In genomic region chr7:118149394-118149793, GRCh38 we compare ENCODE assay signal across 19 cellular contexts. TPM values are rescaled to one million over a fixed set of nuclear protein-coding genes. Genes with fewer than 3 reads are reported as not detected.
DNase-seq lines count a peak whose midpoint lies in the region; ATAC-seq and TF ChIP-seq lines count a peak whose summit lies in the region.
"Had no signal": no experiment of that assay in that cellular context is flagged by ENCODE, and none has a peak within 500 bp of the region (broad histone marks: within the 10 kb centered on the region; RNA-seq: fewer than 3 reads in every experiment).

No MANE protein-coding gene starts in this region.

- no peak overlapping the region for H3K4me3 ChIP-seq in GM23248
- no peak overlapping the region for H3K4me3 ChIP-seq in IMR-90 (ENCODE audit: insufficient read depth, low read depth, low read length)
- no peak overlapping the region for H3K4me3 ChIP-seq in subcutaneous abdominal adipose tissue (ENCODE audit: low read depth in 1 of 5, low read length in 5 of 5)
- H3K4me3 ChIP-seq: BLaER1 had no signal

- 28 to 30% methylated on average over 2 of the region's 2 CpGs for WGBS in GM23248 (ENCODE audit: low coverage in 1 of 2, low lambda C conversion rate in 2 of 2, missing lambda C conversion rate in 2 of 2), 2 experiments
- no CpG with 5 or more reads among the region's 2 CpGs for WGBS in IMR-90 (ENCODE audit: extremely low coverage in 2 of 2, insufficient read length in 1 of 2), 2 experiments

- peaks cover 5% of the 10 kb centered on the region for H3K36me3 Mint-ChIP-seq in T-helper 17 cell (ENCODE audit: low read depth)
- no peaks in the 10 kb centered on the region for H3K36me3 Mint-ChIP-seq in CD4-positive, alpha-beta T cell (ENCODE audit: low read depth)
- H3K36me3 Mint-ChIP-seq: CD14-positive monocyte; CD4-positive, CD25-positive, alpha-beta regulatory T cell; CD8-positive, alpha-beta T cell had no signal

- no peak overlapping the region for H2BK5ac ChIP-seq in IMR-90 (ENCODE audit: low read depth, low read length, poor library complexity, severe bottlenecking)

- no peaks in the 10 kb centered on the region for H3K9me3 Mint-ChIP-seq in CD4-positive, alpha-beta T cell
- H3K9me3 Mint-ChIP-seq: CD14-positive monocyte; CD4-positive, CD25-positive, alpha-beta regulatory T cell; CD8-positive, alpha-beta T cell had no signal

- no peak overlapping the region for H3K4ac ChIP-seq in IMR-90 (ENCODE audit: low read depth, low read length)

- H2BK20ac ChIP-seq in IMR-90 (ENCODE audit: low read depth, low read length), result no peak overlapping the region

- no peak for DNase-seq in GM23248
- DNase-seq in IMR-90, result no peak
- DNase-seq in T-helper 17 cell, result no peak
- DNase-seq in HCEC 1CT, result no peak
- no peak for DNase-seq in inferior parietal cortex (ENCODE audit: extremely low spot score)
- DNase-seq in CD4-positive, alpha-beta T cell, result no peak
- DNase-seq: 8988T; ACHN; BE2C; C1 segment of cervical spinal cord; Caco-2; Calu3; CD4-positive, CD25-positive, alpha-beta regulatory T cell; CD8-positive, alpha-beta T cell; DMS79 treated with DMSO at 0.1 percent for 48 hours; GF-D8 had no signal

- H2BK120ac ChIP-seq in IMR-90 (ENCODE audit: low read depth, low read length), result no peak overlapping the region

- no peaks in the 10 kb centered on the region for H3K79me1 ChIP-seq in IMR-90 (ENCODE audit: low read depth in 1 of 2, low read length in 2 of 2)

- no peak overlapping the region for H2AK9ac ChIP-seq in IMR-90 (replicated peaks; ENCODE audit: low read depth, low read length, poor library complexity)

- TF ChIP-seq POLR2A in IMR-90 (IDR thresholded peaks at IDR 0.05; ENCODE audit: low read depth, low read length), result no peak

- peaks cover 37% of the 10 kb centered on the region for H3K27me3 Mint-ChIP-seq in T-helper 17 cell
- peaks cover 37% of the 10 kb centered on the region for H3K27me3 Mint-ChIP-seq in CD4-positive, alpha-beta T cell

- intact Hi-C loops in IMR-90 (cut with micrococcal nuclease), result no loop called here
- intact Hi-C loops in CD4-positive, alpha-beta T cell (cut with DNase I, micrococcal nuclease), result loop anchor here in 1 of 2 experiments (10.0 kb wide), 1 partner anchor 935 kb away; no protein-coding TSS in a partner anchor

- H3K27ac Mint-ChIP-seq in T-helper 17 cell, result peak overlapping the region; percentile 27
- H3K27ac Mint-ChIP-seq in CD4-positive, alpha-beta T cell, result no peak overlapping the region
- H3K27ac Mint-ChIP-seq: CD14-positive monocyte; CD4-positive, CD25-positive, alpha-beta regulatory T cell; CD8-positive, alpha-beta T cell had no signal

- no peak overlapping the region for H3K9ac ChIP-seq in GM23248
- H3K9ac ChIP-seq in IMR-90 (ENCODE audit: low read depth, low read length), result no peak overlapping the region
- H3K9ac ChIP-seq in subcutaneous abdominal adipose tissue (ENCODE audit: low read length in 5 of 5), result no peak overlapping the region
- H3K9ac ChIP-seq: BLaER1 had no signal

- H3K4me1 Mint-ChIP-seq in T-helper 17 cell, result peaks cover 7% of the 10 kb centered on the region
- no peaks in the 10 kb centered on the region for H3K4me1 Mint-ChIP-seq in CD4-positive, alpha-beta T cell (ENCODE audit: low read depth)
- H3K4me1 Mint-ChIP-seq: CD14-positive monocyte; CD4-positive, CD25-positive, alpha-beta regulatory T cell had no signal

- no peaks in the 10 kb centered on the region for H3K9me1 ChIP-seq in IMR-90 (ENCODE audit: insufficient read depth, low read length)

- H3K18ac ChIP-seq in IMR-90 (ENCODE audit: low read depth, low read length), result no peak overlapping the region

- CTCF ChIA-PET in IMR-90 (lab: Yijun Ruan, JAX), result no interaction called here
- CTCF ChIA-PET in CD4-positive, alpha-beta T cell (lab: Charles Lee), result no interaction called here

- in situ Hi-C loops in GM23248 (cut with MboI) (no loop called here), IMR-90 (cut with MboI; ENCODE audit: low sequenced_read_pairs) (no loop called here)

- TF ChIP-seq CTCF in IMR-90 (conservative IDR thresholded peaks at IDR 0.05; ENCODE audit: low read depth, low read length), result no peak
- no peak for TF ChIP-seq CTCF in CD4-positive, alpha-beta T cell (IDR thresholded peaks at IDR 0.05)

- no peaks in the 10 kb centered on the region for H3K36me3 ChIP-seq in GM23248 (ENCODE audit: low read depth)
- no peaks in the 10 kb centered on the region for H3K36me3 ChIP-seq in IMR-90 (ENCODE audit: control insufficient read depth, insufficient read depth, low read length)
- H3K36me3 ChIP-seq in subcutaneous abdominal adipose tissue (ENCODE audit: control insufficient read depth in 5 of 5, insufficient read depth in 5 of 5, low read length in 5 of 5), result no peaks in the 10 kb centered on the region
- H3K36me3 ChIP-seq: BE2C, BLaER1 had no signal

- no peak overlapping the region for H4K91ac ChIP-seq in IMR-90 (ENCODE audit: insufficient read depth, low read depth, low read length)

- POLR2A ChIA-PET in IMR-90 (lab: Charles Lee; ENCODE audit: unreplicated experiment), result no interaction called here
- POLR2A ChIA-PET in CD4-positive, alpha-beta T cell (lab: Charles Lee), result no interaction called here

- H4K8ac ChIP-seq in IMR-90 (ENCODE audit: low read depth in 2 of 2, low read length in 2 of 2), result no peak overlapping the region

- H3K4me1 ChIP-seq in GM23248 (ENCODE audit: insufficient read depth), result peaks cover 54% of the 10 kb centered on the region
- H3K4me1 ChIP-seq in IMR-90 (ENCODE audit: control insufficient read depth, insufficient read depth, low read length), result no peaks in the 10 kb centered on the region; the same call in 1 of the 2 replicates
- peaks cover 0 to 32% (median 12%) of the 10 kb centered on the region in 5 donors for H3K4me1 ChIP-seq in subcutaneous abdominal adipose tissue (ENCODE audit: control insufficient read depth in 5 of 5, insufficient read depth in 5 of 5, low read length in 5 of 5)
- H3K4me1 ChIP-seq: BE2C, BLaER1, Caco-2 had no signal

- no peaks in the 10 kb centered on the region for H4K20me1 ChIP-seq in GM23248 (ENCODE audit: insufficient read depth)
- H4K20me1 ChIP-seq in IMR-90 (ENCODE audit: insufficient read depth, low read length), result no peaks in the 10 kb centered on the region
- H4K20me1 ChIP-seq: BLaER1 had no signal

- H3K4me2 ChIP-seq in GM23248 (ENCODE audit: unreplicated experiment) (peak overlapping the region; percentile 34), IMR-90 (ENCODE audit: low read depth, low read length) (no peak overlapping the region)
- H3K4me2 ChIP-seq: BLaER1 had no signal

- H3K79me2 ChIP-seq in GM23248 (ENCODE audit: insufficient read depth), result no peaks in the 10 kb centered on the region

- H3K27me3 ChIP-seq in GM23248 (replicated peaks; ENCODE audit: insufficient read depth) (no peaks in the 10 kb centered on the region), IMR-90 (ENCODE audit: control insufficient read depth, insufficient read depth, low read length) (no peaks in the 10 kb centered on the region), subcutaneous abdominal adipose tissue (ENCODE audit: control insufficient read depth in 5 of 5, insufficient read depth in 4 of 5, low read length in 5 of 5) (no peaks in the 10 kb centered on the region)
- peaks cover 10% of the 10 kb centered on the region for H3K27me3 ChIP-seq in CD4-positive, alpha-beta T cell (ENCODE audit: control insufficient read depth, insufficient read depth, low read length)
- H3K27me3 ChIP-seq: BLaER1 had no signal

- H3K9me3 ChIP-seq in GM23248 (ENCODE audit: low read depth), result no peaks in the 10 kb centered on the region
- H3K9me3 ChIP-seq in IMR-90 (ENCODE audit: control insufficient read depth, insufficient read depth, low read length), result no peaks in the 10 kb centered on the region
- H3K9me3 ChIP-seq in T-helper 17 cell (ENCODE audit: control insufficient read depth, low read length, poor library complexity, severe bottlenecking), result no peaks in the 10 kb centered on the region
- no peaks in the 10 kb centered on the region for H3K9me3 ChIP-seq in subcutaneous abdominal adipose tissue (ENCODE audit: control insufficient read depth in 5 of 5, low read length in 5 of 5)
- H3K9me3 ChIP-seq in CD4-positive, alpha-beta T cell (ENCODE audit: control insufficient read depth, low read length), result no peaks in the 10 kb centered on the region
- H3K9me3 ChIP-seq: BE2C, BLaER1, Caco-2 had no signal

- H3K56ac ChIP-seq in IMR-90 (ENCODE audit: extremely low read depth, insufficient read depth, low read length), result no peak overlapping the region

- dilution Hi-C loops in IMR-90 (cut with HindIII; ENCODE audit: low sequenced_read_pairs, unreplicated experiment), result no loop called here

- H3F3A ChIP-seq in GM23248 (ENCODE audit: insufficient read depth), result peaks cover 34% of the 10 kb centered on the region

- BruUV-seq in IMR-90 (replicated peaks; lab: Mats Ljungman, UMichigan), result no TSS peak

- TF ChIP-seq RAD21 in IMR-90 (IDR thresholded peaks at IDR 0.05; ENCODE audit: low read length), result no peak

- H3K14ac ChIP-seq in IMR-90 (replicated peaks; ENCODE audit: low read depth, low read length), result no peak overlapping the region

- H3K23ac ChIP-seq in IMR-90 (ENCODE audit: low read depth, low read length), result no peak overlapping the region

- H2AFZ ChIP-seq in GM23248 (peak overlapping the region; percentile 42; the same call in 1 of the 2 replicates), IMR-90 (replicated peaks; ENCODE audit: low read length, poor library complexity) (no peak overlapping the region)

- H3K9me2 ChIP-seq in GM23248 (ENCODE audit: insufficient read depth), result no peaks in the 10 kb centered on the region

- peak overlapping the region; percentile 3; the same call in 1 of the 2 replicates for H3K27ac ChIP-seq in GM23248
- H3K27ac ChIP-seq in IMR-90 (ENCODE audit: insufficient read depth, low read length), result no peak overlapping the region
- H3K27ac ChIP-seq in subcutaneous abdominal adipose tissue (ENCODE audit: low read depth, low read length), result peak overlapping the region; percentile 9
- no peak overlapping the region for H3K27ac ChIP-seq in CD4-positive, alpha-beta T cell (ENCODE audit: low read depth, low read length)
- H3K27ac ChIP-seq: BLaER1 had no signal

- no peak overlapping the region for H4K5ac ChIP-seq in IMR-90 (ENCODE audit: low read depth, low read length)

- H2BK15ac ChIP-seq in IMR-90 (ENCODE audit: low read depth, low read length), result no peak overlapping the region

- ATAC-seq in IMR-90 (ENCODE audit: low read depth) (no peak), T-helper 17 cell (no peak)
- ATAC-seq in CD4-positive, alpha-beta T cell (ENCODE audit: poor library complexity), result no peak
- ATAC-seq: CD8-positive, alpha-beta T cell had no signal

- H2AK5ac ChIP-seq in IMR-90 (ENCODE audit: low read depth, low read length), result no peak overlapping the region

- no peak overlapping the region for H3K4me3 Mint-ChIP-seq in T-helper 17 cell
- no peak overlapping the region for H3K4me3 Mint-ChIP-seq in CD4-positive, alpha-beta T cell
- H3K4me3 Mint-ChIP-seq: CD14-positive monocyte; CD4-positive, CD25-positive, alpha-beta regulatory T cell; CD8-positive, alpha-beta T cell had no signal

RNA-seq across cellular contexts. Expression of gene LSM8, which starts 34.6 kb away (rescaled TPM):
- total RNA-seq in GM23248 (2014; rRNA removed; shearing (Covaris generic)), result 25.7 and 39.1 TPM in 2 replicates
- polyA plus RNA-seq in GM23248 (2016; fragmentation: Nextera tagmentation; extraction: Ambion mirVana), result 47.2 and 59.6 TPM in 2 replicates
- total RNA-seq in IMR-90 (2012; rRNA removed), result 9.7 and 33.9 TPM in 2 replicates
- 27.0 and 30.2 TPM in 2 replicates for polyA plus RNA-seq in IMR-90 (2012; rRNA removed)
- polyA plus RNA-seq in IMR-90 (2012; cell fraction: cytosol; rRNA removed), result 6.1 and 8.0 TPM in 2 replicates
- 5.4 and 19.8 TPM in 2 replicates for polyA plus RNA-seq in IMR-90 (2012; cell fraction: nucleus; rRNA removed; ENCODE audit: low replicate concordance)
- 10 to 100 TPM; 40.2 to 41.7 TPM for total RNA-seq in T-helper 17 cell
- total RNA-seq in CD4-positive, alpha-beta T cell, result 10 to 100 TPM; 47.1 to 49.4 TPM

Comparison
In these comparisons a context has a peak if more than half of its experiments do, and no peak if none do; other contexts are left out.
1. H3K27ac ChIP-seq: peak in GM23248 (single experiment) and subcutaneous abdominal adipose tissue (single experiment); none in IMR-90 (single experiment) and CD4-positive, alpha-beta T cell (single experiment).